In genomic region chr2:26503238-26503880, GRCh38 we compare ENCODE assay signal across 1 cellular context.
TF ChIP-seq lines count a peak whose summit lies in the region.

No MANE protein-coding gene starts in this region.

TF ChIP-seq in HEK293, 187 proteins besides CTCF, POLR2A, EP300 and RAD21 (continued from another document):
- TF ChIP-seq, protein P1, sequence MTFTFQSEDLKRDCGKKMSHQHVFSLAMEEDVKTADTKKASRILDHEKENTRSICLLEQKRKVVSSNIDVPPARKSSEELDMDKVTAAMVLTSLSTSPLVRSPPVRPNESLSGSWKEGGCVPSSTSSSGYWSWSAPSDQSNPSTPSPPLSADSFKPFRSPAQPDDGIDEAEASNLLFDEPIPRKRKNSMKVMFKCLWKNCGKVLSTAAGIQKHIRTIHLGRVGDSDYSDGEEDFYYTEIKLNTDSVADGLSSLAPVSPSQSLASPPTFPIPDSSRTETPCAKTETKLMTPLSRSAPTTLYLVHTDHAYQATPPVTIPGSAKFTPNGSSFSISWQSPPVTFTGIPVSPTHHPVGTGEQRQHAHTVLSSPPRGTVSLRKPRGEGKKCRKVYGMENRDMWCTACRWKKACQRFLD (tag by site-specific recombination; IDR thresholded peaks at IDR 0.05), result no peak
- 0 out of 2 replicates have a peak, but pooled peaks have one; percentile 27 for TF ChIP-seq HOXC10 (CRISPR knock-in tag; IDR thresholded peaks at IDR 0.05)
- TF ChIP-seq ZNF548 (tag by site-specific recombination; IDR thresholded peaks at IDR 0.05), result no peak
- peak; percentile 91 for TF ChIP-seq GLIS1 (tag by site-specific recombination; IDR thresholded peaks at IDR 0.05)
- TF ChIP-seq MZF1 (tag by site-specific recombination; IDR thresholded peaks at IDR 0.05; ENCODE audit: borderline replicate concordance), result no peak
- TF ChIP-seq ZNF350 (tag by site-specific recombination; IDR thresholded peaks at IDR 0.05), result no peak
- no peak for TF ChIP-seq ZNF626 (tag by site-specific recombination; IDR thresholded peaks at IDR 0.05)
- TF ChIP-seq SALL2 (tag by site-specific recombination; IDR thresholded peaks at IDR 0.05; ENCODE audit: borderline replicate concordance), result no peak
- TF ChIP-seq ZNF146 (tag by site-specific recombination; IDR thresholded peaks at IDR 0.05), result no peak
- peak; percentile 60; the same call in 1 of the 2 replicates for TF ChIP-seq ZNF660 (tag by site-specific recombination; IDR thresholded peaks at IDR 0.05)
- no peak for TF ChIP-seq ZNF610 (tag by site-specific recombination; IDR thresholded peaks at IDR 0.05; ENCODE audit: borderline replicate concordance)
- TF ChIP-seq YY2 (tag by site-specific recombination; IDR thresholded peaks at IDR 0.05), result no peak
- TF ChIP-seq ZNF391 (tag by site-specific recombination; IDR thresholded peaks at IDR 0.05; ENCODE audit: borderline replicate concordance, low read depth), result 0 out of 2 replicates have a peak, but pooled peaks have one; percentile 39
- peak; percentile 37 for TF ChIP-seq ZBTB26 (tag by site-specific recombination; optimal IDR thresholded peaks at IDR 0.05)
- TF ChIP-seq FEZF1 (tag by site-specific recombination; IDR thresholded peaks at IDR 0.05), result peak; percentile 89
- no peak for TF ChIP-seq ZNF114 (tag by site-specific recombination; IDR thresholded peaks at IDR 0.05)
- peak; percentile 69; the same call in 1 of the 2 replicates for TF ChIP-seq PBX3 (CRISPR knock-in tag; IDR thresholded peaks at IDR 0.05)
- TF ChIP-seq KLF7 (tag by site-specific recombination; IDR thresholded peaks at IDR 0.05; ENCODE audit: borderline replicate concordance), result peak; percentile 84
- TF ChIP-seq SETDB1 (IDR thresholded peaks at IDR 0.05; ENCODE audit: insufficient read length, low read length), result no peak
- peak; percentile 69; the same call in 1 of the 2 replicates for TF ChIP-seq ZEB2 (tag by site-specific recombination; IDR thresholded peaks at IDR 0.05)
- no peak for TF ChIP-seq ZNF19 (tag by site-specific recombination; IDR thresholded peaks at IDR 0.05; ENCODE audit: low read depth)
- TF ChIP-seq, protein P2, sequence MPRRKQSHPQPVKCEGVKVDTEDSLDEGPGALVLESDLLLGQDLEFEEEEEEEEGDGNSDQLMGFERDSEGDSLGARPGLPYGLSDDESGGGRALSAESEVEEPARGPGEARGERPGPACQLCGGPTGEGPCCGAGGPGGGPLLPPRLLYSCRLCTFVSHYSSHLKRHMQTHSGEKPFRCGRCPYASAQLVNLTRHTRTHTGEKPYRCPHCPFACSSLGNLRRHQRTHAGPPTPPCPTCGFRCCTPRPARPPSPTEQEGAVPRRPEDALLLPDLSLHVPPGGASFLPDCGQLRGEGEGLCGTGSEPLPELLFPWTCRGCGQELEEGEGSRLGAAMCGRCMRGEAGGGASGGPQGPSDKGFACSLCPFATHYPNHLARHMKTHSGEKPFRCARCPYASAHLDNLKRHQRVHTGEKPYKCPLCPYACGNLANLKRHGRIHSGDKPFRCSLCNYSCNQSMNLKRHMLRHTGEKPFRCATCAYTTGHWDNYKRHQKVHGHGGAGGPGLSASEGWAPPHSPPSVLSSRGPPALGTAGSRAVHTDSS (tag by site-specific recombination; IDR thresholded peaks at IDR 0.05), result no peak
- peak; percentile 89; the same call in 1 of the 2 replicates for TF ChIP-seq ZNF561 (tag by site-specific recombination; IDR thresholded peaks at IDR 0.05; ENCODE audit: borderline replicate concordance)
- peak; percentile 86; the same call in 1 of the 2 replicates for TF ChIP-seq SCRT1 (tag by site-specific recombination; IDR thresholded peaks at IDR 0.05; ENCODE audit: borderline replicate concordance)
- TF ChIP-seq ZFP41 (tag by site-specific recombination; IDR thresholded peaks at IDR 0.05; ENCODE audit: borderline replicate concordance), result no peak
- TF ChIP-seq, protein P3, sequence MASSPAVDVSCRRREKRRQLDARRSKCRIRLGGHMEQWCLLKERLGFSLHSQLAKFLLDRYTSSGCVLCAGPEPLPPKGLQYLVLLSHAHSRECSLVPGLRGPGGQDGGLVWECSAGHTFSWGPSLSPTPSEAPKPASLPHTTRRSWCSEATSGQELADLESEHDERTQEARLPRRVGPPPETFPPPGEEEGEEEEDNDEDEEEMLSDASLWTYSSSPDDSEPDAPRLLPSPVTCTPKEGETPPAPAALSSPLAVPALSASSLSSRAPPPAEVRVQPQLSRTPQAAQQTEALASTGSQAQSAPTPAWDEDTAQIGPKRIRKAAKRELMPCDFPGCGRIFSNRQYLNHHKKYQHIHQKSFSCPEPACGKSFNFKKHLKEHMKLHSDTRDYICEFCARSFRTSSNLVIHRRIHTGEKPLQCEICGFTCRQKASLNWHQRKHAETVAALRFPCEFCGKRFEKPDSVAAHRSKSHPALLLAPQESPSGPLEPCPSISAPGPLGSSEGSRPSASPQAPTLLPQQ (tag by site-specific recombination; IDR thresholded peaks at IDR 0.05), result peak; percentile 59; the same call in 1 of the 2 replicates
- no peak for TF ChIP-seq PRDM4 (tag by site-specific recombination; IDR thresholded peaks at IDR 0.05)
- TF ChIP-seq, protein P4, sequence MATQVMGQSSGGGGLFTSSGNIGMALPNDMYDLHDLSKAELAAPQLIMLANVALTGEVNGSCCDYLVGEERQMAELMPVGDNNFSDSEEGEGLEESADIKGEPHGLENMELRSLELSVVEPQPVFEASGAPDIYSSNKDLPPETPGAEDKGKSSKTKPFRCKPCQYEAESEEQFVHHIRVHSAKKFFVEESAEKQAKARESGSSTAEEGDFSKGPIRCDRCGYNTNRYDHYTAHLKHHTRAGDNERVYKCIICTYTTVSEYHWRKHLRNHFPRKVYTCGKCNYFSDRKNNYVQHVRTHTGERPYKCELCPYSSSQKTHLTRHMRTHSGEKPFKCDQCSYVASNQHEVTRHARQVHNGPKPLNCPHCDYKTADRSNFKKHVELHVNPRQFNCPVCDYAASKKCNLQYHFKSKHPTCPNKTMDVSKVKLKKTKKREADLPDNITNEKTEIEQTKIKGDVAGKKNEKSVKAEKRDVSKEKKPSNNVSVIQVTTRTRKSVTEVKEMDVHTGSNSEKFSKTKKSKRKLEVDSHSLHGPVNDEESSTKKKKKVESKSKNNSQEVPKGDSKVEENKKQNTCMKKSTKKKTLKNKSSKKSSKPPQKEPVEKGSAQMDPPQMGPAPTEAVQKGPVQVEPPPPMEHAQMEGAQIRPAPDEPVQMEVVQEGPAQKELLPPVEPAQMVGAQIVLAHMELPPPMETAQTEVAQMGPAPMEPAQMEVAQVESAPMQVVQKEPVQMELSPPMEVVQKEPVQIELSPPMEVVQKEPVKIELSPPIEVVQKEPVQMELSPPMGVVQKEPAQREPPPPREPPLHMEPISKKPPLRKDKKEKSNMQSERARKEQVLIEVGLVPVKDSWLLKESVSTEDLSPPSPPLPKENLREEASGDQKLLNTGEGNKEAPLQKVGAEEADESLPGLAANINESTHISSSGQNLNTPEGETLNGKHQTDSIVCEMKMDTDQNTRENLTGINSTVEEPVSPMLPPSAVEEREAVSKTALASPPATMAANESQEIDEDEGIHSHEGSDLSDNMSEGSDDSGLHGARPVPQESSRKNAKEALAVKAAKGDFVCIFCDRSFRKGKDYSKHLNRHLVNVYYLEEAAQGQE (tag by site-specific recombination; IDR thresholded peaks at IDR 0.05), result no peak
- peak; percentile 59; the same call in 1 of the 2 replicates for TF ChIP-seq SP7 (tag by site-specific recombination; IDR thresholded peaks at IDR 0.05)
- TF ChIP-seq ZNF670 (tag by site-specific recombination; IDR thresholded peaks at IDR 0.05; ENCODE audit: low read depth), result no peak
TF ChIP-seq in HEK293: peak in this region for 40.
